8 cellular contexts compared by ENCODE assay signal in the genomic region with DNA sequence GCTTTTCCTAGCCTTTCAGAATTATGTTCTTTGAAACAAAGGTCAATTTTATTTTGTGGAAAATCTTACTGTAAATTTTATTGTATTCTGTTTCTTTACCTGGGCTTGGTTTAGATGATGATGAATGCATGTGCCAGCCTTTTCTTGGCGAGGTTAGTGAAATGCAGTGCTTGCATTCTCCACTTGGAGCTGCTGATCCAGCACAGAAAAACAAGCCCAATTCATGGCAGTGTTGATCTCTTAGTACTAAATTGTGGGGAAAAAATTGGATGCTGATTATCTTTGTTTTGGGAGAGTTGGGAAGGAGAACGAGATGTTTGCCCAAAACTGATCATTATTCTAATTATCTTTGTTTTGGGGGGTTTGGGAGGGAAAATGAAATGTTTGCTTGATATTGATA. TPM values are rescaled to one million over a fixed set of nuclear protein-coding genes. Genes with fewer than 3 reads are reported as not detected.
A peak's percentile ranks its signal among the peaks of the same experiment; 100 is the strongest.
DNase-seq lines count a peak whose midpoint lies in the region; ATAC-seq and FAIRE-seq lines count a peak whose summit lies in the region.

No MANE protein-coding gene starts in this region.

- no peak for FAIRE-seq in HTR-8/SVneo (lab: Jason Lieb, UNC)

- H3K36me3 Mint-ChIP-seq in activated T-helper 17 cell treated with anti-CD3 and anti-CD28 coated beads, Interleukin-2, amount 50 U/mL, for 72 hours (ENCODE audit: low read depth), result peaks cover 15% of the 10 kb centered on the region

- H3K27ac Mint-ChIP-seq in activated T-helper 17 cell treated with anti-CD3 and anti-CD28 coated beads, Interleukin-2, amount 50 U/mL, for 72 hours, result no peak overlapping the region

- ATAC-seq in activated T-helper 17 cell treated with anti-CD3 and anti-CD28 coated beads, Interleukin-2, amount 50 U/mL, for 72 hours (replicated peaks), result no peak

- in situ Hi-C loops in T47D (cut with HindIII; ENCODE audit: low pct_unique_long_range_greater_than_20kb, low sequenced_read_pairs), result no loop called here

- peaks cover 3% of the 10 kb centered on the region for H3K27me3 Mint-ChIP-seq in activated T-helper 17 cell treated with anti-CD3 and anti-CD28 coated beads, Interleukin-2, amount 50 U/mL, for 72 hours

- no peak overlapping the region for H3K4me3 Mint-ChIP-seq in activated T-helper 17 cell treated with anti-CD3 and anti-CD28 coated beads, Interleukin-2, amount 50 U/mL, for 72 hours

- no peaks in the 10 kb centered on the region for H3K9me3 Mint-ChIP-seq in activated T-helper 17 cell treated with anti-CD3 and anti-CD28 coated beads, Interleukin-2, amount 50 U/mL, for 72 hours

- H3K4me1 Mint-ChIP-seq in activated T-helper 17 cell treated with anti-CD3 and anti-CD28 coated beads, Interleukin-2, amount 50 U/mL, for 72 hours, result peaks cover 11% of the 10 kb centered on the region

- peak; percentile 78 for DNase-seq in COLO829 (ENCODE audit: low spot score)
- DNase-seq in HTR-8/SVneo (ENCODE audit: insufficient read length, low spot score), result peak; percentile 35
- DNase-seq in T47D (ENCODE audit: low read depth in 1 of 2, low spot score in 1 of 2), result peak; percentile 49 to 55
- peak; percentile 78 for DNase-seq in midbrain (lab: John Stamatoyannopoulos, UW)
- DNase-seq in GM19240 (ENCODE audit: insufficient read length, low spot score), result no peak
- DNase-seq in activated CD4-positive, CD25-positive, alpha-beta regulatory T cell treated with anti-CD3 and anti-CD28 coated beads, Interleukin-2, amount 50 U/mL, for 72 hours, result no peak
- no peak for DNase-seq in NCI-H774 (lab: John Stamatoyannopoulos, UW)

RNA-seq across cellular contexts. Expression of a gene that starts 3.7 kb away (rescaled TPM):
- 10 to 100 TPM in 1 of 2 donors, 1 to 10 TPM in 1; 10.0 to 21.3 TPM for total RNA-seq in activated T-helper 17 cell treated with anti-CD3 and anti-CD28 coated beads, Interleukin-2, amount 50 U/mL, for 72 hours

RNA-seq across cellular contexts. Expression of a gene that starts 35.5 kb away (rescaled TPM):
- total RNA-seq in activated T-helper 17 cell treated with anti-CD3 and anti-CD28 coated beads, Interleukin-2, amount 50 U/mL, for 72 hours, result 10 to 100 TPM; 25.4 to 27.8 TPM

Comparison
In these comparisons a context has a peak if more than half of its experiments do, and no peak if none do; other contexts are left out.
1. DNase-seq: peak in COLO829 (single experiment), HTR-8/SVneo (single experiment), T47D (2 of 2) and midbrain (single experiment); none in GM19240 (single experiment), activated CD4-positive, CD25-positive, alpha-beta regulatory T cell treated with anti-CD3 and anti-CD28 coated beads, Interleukin-2, amount 50 U/mL, for 72 hours (single experiment) and NCI-H774 (single experiment).